ENCODE assay signal across 8 cellular contexts in genomic region chr1:172517545-172517944, GRCh38.
"Had no signal": no experiment of that assay in that cellular context is flagged by ENCODE, and none has a peak within 500 bp of the region (broad histone marks: within the 10 kb centered on the region; RNA-seq: fewer than 3 reads in every experiment).

No MANE protein-coding gene starts in this region.

- H3K4me2 ChIP-seq: GM23338 had no signal

- H3K27ac ChIP-seq: HL-60 had no signal

- H2AFZ ChIP-seq: GM23338 had no signal

- FAIRE-seq: H1, H54, HepG2 had no signal

- H3K4me3 ChIP-seq: GM23338 had no signal

- ATAC-seq: GM23338, HepG2 had no signal

- DNase-seq: H9, HCEC 1CT, KG1 had no signal
